In the genomic region with DNA sequence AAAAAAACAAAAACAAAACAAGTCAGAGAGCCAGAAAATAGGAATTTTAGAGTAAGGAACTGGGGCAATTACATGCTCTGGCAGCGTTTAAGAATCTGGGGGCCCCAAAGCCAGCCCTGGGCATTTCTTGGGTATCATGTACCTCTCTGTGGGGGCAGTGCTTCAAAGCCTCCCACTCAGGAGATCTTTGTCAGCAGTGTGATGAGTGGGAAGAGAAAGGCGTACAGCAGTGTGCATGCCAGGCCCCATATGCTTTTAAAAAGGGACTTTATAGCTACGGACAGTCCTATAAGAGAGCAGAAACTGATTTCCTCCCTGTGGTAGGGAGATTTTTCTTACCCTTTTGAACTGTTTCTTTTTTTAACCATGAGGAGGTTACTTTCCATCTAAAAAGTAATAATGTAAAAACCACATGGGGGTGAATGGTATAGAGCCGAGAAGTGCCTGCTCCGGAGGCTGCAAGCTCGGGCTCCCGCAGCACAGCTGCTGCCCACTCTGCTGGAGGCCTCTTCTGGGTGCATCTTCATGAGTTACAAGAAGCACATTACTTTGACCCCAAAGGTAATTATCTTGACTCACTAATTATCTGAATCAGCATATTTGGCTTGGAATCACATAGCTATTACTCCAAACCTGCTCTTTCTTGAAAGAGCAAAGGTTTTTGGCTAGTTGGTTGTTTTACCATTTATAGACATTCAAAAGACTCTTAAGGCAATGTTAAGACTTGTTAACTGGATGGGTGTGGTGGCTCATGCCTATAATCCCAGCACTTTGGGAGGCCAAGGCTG, we compare ENCODE assay signal across 20 cellular contexts. TPM values are rescaled to one million over a fixed set of nuclear protein-coding genes. Genes with fewer than 3 reads are reported as not detected.
A peak's percentile ranks its signal among the peaks of the same experiment; 100 is the strongest.
DNase-seq lines count a peak whose midpoint lies in the region; ATAC-seq, FAIRE-seq and TF ChIP-seq lines count a peak whose summit lies in the region.
"Had no signal": no experiment of that assay in that cellular context is flagged by ENCODE, and none has a peak within 500 bp of the region (broad histone marks: within the 10 kb centered on the region; RNA-seq: fewer than 3 reads in every experiment).

No MANE protein-coding gene starts in this region.

- no peaks in the 10 kb centered on the region; a peak in 1 of 5 replicates for H3K36me3 ChIP-seq in HepG2 (replicated peaks in 1 of 2; ENCODE audit: control insufficient read depth in 1 of 2, insufficient read depth in 2 of 2, low read length in 2 of 2)
- no peaks in the 10 kb centered on the region for H3K36me3 ChIP-seq in right lobe of liver
- 0 out of 3 replicates have a peak, but pooled peaks cover 3% of the 10 kb centered on the region for H3K36me3 ChIP-seq in K562 (ENCODE audit: control insufficient read depth, insufficient read depth, low read length)
- peaks cover 0 to 16% of the 10 kb centered on the region in 2 donors for H3K36me3 ChIP-seq in gastroesophageal sphincter
- H3K36me3 ChIP-seq: pancreas, right atrium auricular region, thyroid gland had no signal

- in situ Hi-C loops in HepG2 (cut with HindIII; ENCODE audit: extremely low pct_ligation_motif_present, low pct_unique_long_range_greater_than_20kb) = no loop called here
- in situ Hi-C loops in K562 (cut with MboI) = no loop called here

- H3K79me2 ChIP-seq in HepG2 (ENCODE audit: insufficient read depth, low read length) (no peaks in the 10 kb centered on the region), K562 (ENCODE audit: control insufficient read depth, insufficient read depth, low read length) (no peaks in the 10 kb centered on the region)

- peak overlapping the region; percentile 45 for H3K4me3 Mint-ChIP-seq in T-helper 2 cell treated with Interferon-gamma antibody and Interleukin-4, amounts not matched to agents 5 μg/mL and 100 μg/mL, for 36 hours
- H3K4me3 Mint-ChIP-seq in stimulated activated memory B cell treated with anti-CD40 and anti-IgM and Interleukin-4, amounts not matched to agents 10 μg/mL and 1 μg/mL and 100 μg/mL, for 72 hours = no peak overlapping the region
- H3K4me3 Mint-ChIP-seq: activated naive CD4-positive, alpha-beta T cell treated with anti-CD3 and anti-CD28 coated beads, Interleukin-2, amount 10 ng/mL, durations not matched to agents 7 days and 5 days; immature natural killer cell; natural killer cell had no signal

- H3K4me1 ChIP-seq in HepG2 (ENCODE audit: insufficient read depth, low read length) (peaks cover 12% of the 10 kb centered on the region; the same call in 1 of the 2 replicates), right lobe of liver (peaks cover 0 to under 1% (median 0%) of the 10 kb centered on the region in 4 donors), K562 (replicated peaks in 1 of 2; ENCODE audit: control insufficient read depth in 2 of 2, insufficient read depth in 2 of 2, low read length in 2 of 2) (peaks cover 5% of the 10 kb centered on the region in 2 experiments; a peak in 3 of 5 replicates), gastroesophageal sphincter (no peaks in the 10 kb centered on the region)
- H3K4me1 ChIP-seq: left ventricle myocardium inferior, pancreas, right atrium auricular region, thyroid gland had no signal

- H4K20me1 ChIP-seq in HepG2 (ENCODE audit: insufficient read depth, low read length) (no peaks in the 10 kb centered on the region), K562 (replicated peaks; ENCODE audit: control insufficient read depth, insufficient read depth, low read length) (no peaks in the 10 kb centered on the region; the same call in 1 of the 2 replicates)

- peaks cover 13% of the 10 kb centered on the region for H3K4me1 Mint-ChIP-seq in T-helper 2 cell treated with Interferon-gamma antibody and Interleukin-4, amounts not matched to agents 5 μg/mL and 100 μg/mL, for 36 hours (ENCODE audit: low read depth)
- H3K4me1 Mint-ChIP-seq in stimulated activated memory B cell treated with anti-CD40 and anti-IgM and Interleukin-4, amounts not matched to agents 10 μg/mL and 1 μg/mL and 100 μg/mL, for 72 hours = no peaks in the 10 kb centered on the region
- H3K4me1 Mint-ChIP-seq: natural killer cell had no signal

- TF ChIP-seq POLR2A in HepG2 (IDR thresholded peaks at IDR 0.05; ENCODE audit: insufficient read depth in 1 of 2, low read depth in 2 of 2, low read length in 2 of 2) = no peak
- no peak for TF ChIP-seq POLR2A in right lobe of liver (IDR thresholded peaks at IDR 0.05)
- no peak for TF ChIP-seq POLR2A in K562 (conservative IDR thresholded peaks at IDR 0.05)
- TF ChIP-seq POLR2A in gastroesophageal sphincter (IDR thresholded peaks at IDR 0.05) = no peak

- H3K27ac Mint-ChIP-seq in T-helper 2 cell treated with Interferon-gamma antibody and Interleukin-4, amounts not matched to agents 5 μg/mL and 100 μg/mL, for 36 hours = peak overlapping the region; percentile 27
- H3K27ac Mint-ChIP-seq in stimulated activated memory B cell treated with anti-CD40 and anti-IgM and Interleukin-4, amounts not matched to agents 10 μg/mL and 1 μg/mL and 100 μg/mL, for 72 hours = no peak overlapping the region
- H3K27ac Mint-ChIP-seq: immature natural killer cell, natural killer cell had no signal

- no peak for TF ChIP-seq EP300 in HepG2 (IDR thresholded peaks at IDR 0.05; ENCODE audit: low read depth in 2 of 2, low read length in 2 of 2)
- TF ChIP-seq EP300 in HepG2 (CRISPR knock-in tag; IDR thresholded peaks at IDR 0.05; ENCODE audit: borderline replicate concordance) = no peak
- TF ChIP-seq EP300 in K562 (IDR thresholded peaks at IDR 0.05; ENCODE audit: low read length) = no peak
- TF ChIP-seq EP300 in gastroesophageal sphincter (IDR thresholded peaks at IDR 0.05) = no peak

- BruUV-seq in HepG2 (replicated peaks; lab: Mats Ljungman, UMichigan) (no TSS peak), K562 (replicated peaks; lab: Mats Ljungman, UMichigan) (no TSS peak)

- peaks cover 13% of the 10 kb centered on the region for H3K36me3 Mint-ChIP-seq in T-helper 2 cell treated with Interferon-gamma antibody and Interleukin-4, amounts not matched to agents 5 μg/mL and 100 μg/mL, for 36 hours (ENCODE audit: low read depth)
- peaks cover 53% of the 10 kb centered on the region for H3K36me3 Mint-ChIP-seq in stimulated activated memory B cell treated with anti-CD40 and anti-IgM and Interleukin-4, amounts not matched to agents 10 μg/mL and 1 μg/mL and 100 μg/mL, for 72 hours
- H3K36me3 Mint-ChIP-seq: natural killer cell had no signal

- TF ChIP-seq RAD21 in HepG2 (CRISPR knock-in tag; IDR thresholded peaks at IDR 0.05) (no peak), K562 (CRISPR knock-in tag; conservative IDR thresholded peaks at IDR 0.05 in 1 of 2, IDR thresholded peaks at IDR 0.05 in 1 of 2) (no peak)

- H3K4me3 ChIP-seq in HepG2 (replicated peaks in 1 of 3; ENCODE audit: insufficient read depth in 1 of 3, low read depth in 2 of 3, low read length in 3 of 3) (no peak overlapping the region), right lobe of liver (no peak overlapping the region), K562 (no peak overlapping the region), gastroesophageal sphincter (no peak overlapping the region)
- H3K4me3 ChIP-seq: dorsolateral prefrontal cortex, left ventricle myocardium inferior, pancreas, right atrium auricular region, thyroid gland had no signal

- intact Hi-C loops in HepG2 (cut with micrococcal nuclease; ENCODE audit: unreplicated experiment) (no loop called here), right lobe of liver (cut with DNase I) (no loop called here), K562 (cut with micrococcal nuclease) (no loop called here)

- CTCF ChIA-PET in HepG2 (lab: Yijun Ruan, JAX; ENCODE audit: low intra/inter-chr PET ratio, low total read pairs) = no interaction called here
- CTCF ChIA-PET in K562 (lab: Yijun Ruan, JAX; ENCODE audit: low intra/inter-chr PET ratio) = no interaction called here

- H3K9me3 Mint-ChIP-seq in T-helper 2 cell treated with Interferon-gamma antibody and Interleukin-4, amounts not matched to agents 5 μg/mL and 100 μg/mL, for 36 hours = no peaks in the 10 kb centered on the region
- H3K9me3 Mint-ChIP-seq in stimulated activated memory B cell treated with anti-CD40 and anti-IgM and Interleukin-4, amounts not matched to agents 10 μg/mL and 1 μg/mL and 100 μg/mL, for 72 hours = no peaks in the 10 kb centered on the region
- H3K9me3 Mint-ChIP-seq: activated naive CD4-positive, alpha-beta T cell treated with anti-CD3 and anti-CD28 coated beads, Interleukin-2, amount 10 ng/mL, durations not matched to agents 7 days and 5 days; immature natural killer cell; natural killer cell had no signal

- no peak overlapping the region for H3K9ac ChIP-seq in HepG2 (ENCODE audit: insufficient read depth, low read depth, low read length)
- no peak overlapping the region for H3K9ac ChIP-seq in K562 (ENCODE audit: insufficient read depth in 1 of 2, low read depth in 2 of 2, low read length in 2 of 2)
- H3K9ac ChIP-seq: SK-N-SH had no signal

- H3K9me3 ChIP-seq in HepG2 (ENCODE audit: low read length) (no peaks in the 10 kb centered on the region), right lobe of liver (no peaks in the 10 kb centered on the region), K562 (replicated peaks; ENCODE audit: control insufficient read depth, insufficient read depth, low read depth, low read length) (no peaks in the 10 kb centered on the region), gastroesophageal sphincter (no peaks in the 10 kb centered on the region)
- H3K9me3 ChIP-seq: left ventricle myocardium inferior, pancreas, right atrium auricular region, SK-N-SH, thyroid gland had no signal

- FAIRE-seq in HepG2 (lab: Jason Lieb, UNC) (no peak), K562 (lab: Jason Lieb, UNC) (no peak)
- FAIRE-seq: pancreas had no signal

- no peak overlapping the region for H2AFZ ChIP-seq in HepG2 (ENCODE audit: low read length)
- H2AFZ ChIP-seq in K562 (ENCODE audit: low read depth, low read length) = no peak overlapping the region

- DNase-seq in HepG2 (ENCODE audit: low spot score) (no peak), right lobe of liver (no peak), K562 (ENCODE audit: extremely low read depth in 1 of 4, low spot score in 3 of 4) (no peak)
- peak; percentile 41 for DNase-seq in T-helper 2 cell treated with Interferon-gamma antibody and Interleukin-4, amounts not matched to agents 5 μg/mL and 100 μg/mL, for 36 hours (ENCODE audit: low spot score)
- DNase-seq in stimulated activated naive CD8-positive, alpha-beta T cell treated with anti-CD3 and anti-CD28 coated beads, Interleukin-15, Interleukin-2, amounts not matched to agents 100 U/mL and 50 U/mL, for 24 hours = peak; percentile 19
- DNase-seq: activated naive CD4-positive, alpha-beta T cell treated with anti-CD3 and anti-CD28 coated beads, Interleukin-2, amount 10 ng/mL, durations not matched to agents 7 days and 5 days; dorsolateral prefrontal cortex; immature natural killer cell; left ventricle myocardium inferior; natural killer cell; NCI-H1105; NCI-H524 treated with DMSO at 0.1 percent for 48 hours; pancreas; SK-N-SH; thyroid gland had no signal

- ATAC-seq in HepG2 (no peak), right lobe of liver (no peak), K562 (no peak), gastroesophageal sphincter (no peak), HG02870 (IDR thresholded peaks at IDR 0.05; ENCODE audit: unreplicated experiment) (no peak)
- peak; percentile 78 for ATAC-seq in stimulated activated naive CD8-positive, alpha-beta T cell treated with anti-CD3 and anti-CD28 coated beads, Interleukin-15, Interleukin-2, amounts not matched to agents 100 U/mL and 50 U/mL, for 24 hours
- ATAC-seq in stimulated activated memory B cell treated with anti-CD40 and anti-IgM and Interleukin-4, amounts not matched to agents 10 μg/mL and 1 μg/mL and 100 μg/mL, for 72 hours = no peak
- ATAC-seq: natural killer cell, pancreas had no signal

- H3K27me3 ChIP-seq in HepG2 (ENCODE audit: control insufficient read depth in 1 of 2, insufficient read depth in 2 of 2, low read length in 2 of 2) (no peaks in the 10 kb centered on the region), right lobe of liver (no peaks in the 10 kb centered on the region), K562 (ENCODE audit: control insufficient read depth in 2 of 2, insufficient read depth in 2 of 2, low read length in 2 of 2) (no peaks in the 10 kb centered on the region), gastroesophageal sphincter (no peaks in the 10 kb centered on the region)
- H3K27me3 ChIP-seq: dorsolateral prefrontal cortex, pancreas, right atrium auricular region, thyroid gland had no signal

- POLR2A ChIA-PET in HepG2 (lab: Yijun Ruan, JAX) (interaction anchor here (1.3 kb wide), 1 partner anchor 9 kb away, joined by 5 read pairs; no protein-coding TSS in a partner anchor), K562 (lab: Yijun Ruan, JAX) (interaction anchor here (0.6 kb wide), 1 partner anchor 35 kb away, joined by 3 read pairs; no protein-coding TSS in a partner anchor)

- H3K27me3 Mint-ChIP-seq in T-helper 2 cell treated with Interferon-gamma antibody and Interleukin-4, amounts not matched to agents 5 μg/mL and 100 μg/mL, for 36 hours (ENCODE audit: low read depth) = no peaks in the 10 kb centered on the region
- H3K27me3 Mint-ChIP-seq in stimulated activated memory B cell treated with anti-CD40 and anti-IgM and Interleukin-4, amounts not matched to agents 10 μg/mL and 1 μg/mL and 100 μg/mL, for 72 hours = no peaks in the 10 kb centered on the region
- H3K27me3 Mint-ChIP-seq: activated naive CD4-positive, alpha-beta T cell treated with anti-CD3 and anti-CD28 coated beads, Interleukin-2, amount 10 ng/mL, durations not matched to agents 7 days and 5 days had no signal

- WGBS in HepG2 (ENCODE audit: low lambda C conversion rate) = 97% methylated on average over 7 of the region's 7 CpGs
- 90% methylated on average over 5 of the region's 7 CpGs for WGBS in right lobe of liver (ENCODE audit: insufficient coverage, low coverage, low lambda C conversion rate, missing lambda C conversion rate)
- WGBS in K562 (ENCODE audit: insufficient coverage, low coverage, missing lambda C conversion rate) = 62% methylated on average over 7 of the region's 7 CpGs
- WGBS in gastroesophageal sphincter (ENCODE audit: low coverage in 1 of 2), 2 donors = 92% methylated on average over 5 to 7 of the region's 7 CpGs

- H3K4me2 ChIP-seq in HepG2 (ENCODE audit: low read depth, low read length) = no peak overlapping the region
- no peak overlapping the region for H3K4me2 ChIP-seq in K562 (ENCODE audit: insufficient read depth, low read length)
- H3K4me2 ChIP-seq: SK-N-SH had no signal

- peaks cover 3% of the 10 kb centered on the region for H3K9me1 ChIP-seq in K562 (ENCODE audit: control insufficient read depth, insufficient read depth, low read length)

- H3K27ac ChIP-seq in HepG2 (ENCODE audit: extremely low read length, insufficient read depth, low read length) (no peak overlapping the region), right lobe of liver (no peak overlapping the region), K562 (ENCODE audit: extremely low read depth, low read depth, low read length) (no peak overlapping the region), gastroesophageal sphincter (no peak overlapping the region)
- H3K27ac ChIP-seq: dorsolateral prefrontal cortex, left ventricle myocardium inferior, pancreas, right atrium auricular region, thyroid gland had no signal

- TF ChIP-seq CTCF in HepG2 (CRISPR knock-in tag; IDR thresholded peaks at IDR 0.05) (no peak), right lobe of liver (IDR thresholded peaks at IDR 0.05) (no peak), K562 (IDR thresholded peaks at IDR 0.05 in 2 of 3, conservative IDR thresholded peaks at IDR 0.05 in 1 of 3; ENCODE audit: insufficient read depth in 2 of 3, low read depth in 1 of 3, low read length in 3 of 3) (no peak), gastroesophageal sphincter (IDR thresholded peaks at IDR 0.05) (no peak)

RNA-seq across cellular contexts. Expression of gene PROC, which starts 46.4 kb away (rescaled TPM):
- total RNA-seq in HepG2 (2016; rRNA removed; fragmentation: Illumina TruSeq; extraction: Trizol) (52.1 and 134 TPM in 2 replicates), right lobe of liver (100 to 1,000 TPM; 224 to 447 (median 319) TPM), K562 (2014; rRNA removed) (not detected in 2 replicates), K562 (2014; rRNA removed; fragmentation: Illumina TruSeq; extraction: Trizol) (not detected in 2 replicates), K562 (2015; rRNA removed; fragmentation: Illumina TruSeq; extraction: Trizol) (not detected in 2 replicates), K562 (2021) (not detected in 2 replicates), gastroesophageal sphincter (not detected)
- total RNA-seq in HepG2 (2016; cell fraction: cytosol; rRNA removed; fragmentation: Illumina TruSeq; extraction: Trizol; ENCODE audit: low read depth) = 19.2 and 23.2 TPM in 2 replicates
- 49.9 and 134 TPM in 2 replicates for total RNA-seq in HepG2 (2016; cell fraction: insoluble cytoplasmic fraction; rRNA removed; fragmentation: Illumina TruSeq; extraction: Trizol)
- total RNA-seq in HepG2 (2016; cell fraction: membrane; rRNA removed; fragmentation: Illumina TruSeq; extraction: Trizol) = 37.4 and 38.6 TPM in 2 replicates
- total RNA-seq in HepG2 (2016; cell fraction: nucleus; rRNA removed; fragmentation: Illumina TruSeq; extraction: Trizol) = 166 and 178 TPM in 2 replicates
- polyA plus RNA-seq in HepG2 (2011; rRNA removed) (185 and 266 TPM in 2 replicates), K562 (2011; rRNA removed) (not detected in 2 replicates), K562 (2014; fragmentation: Illumina TruSeq; extraction: Trizol) (not detected in 2 replicates), K562 (2014; fragmentation: Nextera tagmentation; extraction: Ambion mirVana) (not detected), K562 (2014; rRNA removed) (not detected in 2 replicates)
- polyA plus RNA-seq in HepG2 (2011; cell fraction: cytosol; rRNA removed) = 113 and 166 TPM in 2 replicates
- 1,267 and 1,304 TPM in 2 replicates for polyA plus RNA-seq in HepG2 (2011; cell fraction: nucleus; rRNA removed)
- polyA plus RNA-seq in HepG2 (2012) = 232 and 321 TPM in 2 replicates
- polyA plus RNA-seq in HepG2 (2016; cell fraction: cytosol; fragmentation: Illumina TruSeq; extraction: Trizol; ENCODE audit: low read depth) = 17.2 and 19.9 TPM in 2 replicates
- 48.9 and 49.8 TPM in 2 replicates for polyA plus RNA-seq in HepG2 (2016; cell fraction: insoluble cytoplasmic fraction; fragmentation: Illumina TruSeq; extraction: Trizol; ENCODE audit: low read depth)
- polyA plus RNA-seq in HepG2 (2016; cell fraction: membrane; fragmentation: Illumina TruSeq; extraction: Trizol; ENCODE audit: low read depth) = 22.9 and 24.9 TPM in 2 replicates
- 354 and 380 TPM in 2 replicates for polyA plus RNA-seq in HepG2 (2016; cell fraction: nucleus; fragmentation: Illumina TruSeq; extraction: Trizol; ENCODE audit: insufficient read depth, low read depth)
- 241 TPM in 1 of 2 replicates, not detected in the other for polyA minus RNA-seq in HepG2 (2011; rRNA and poly(A)+ RNA removed; ENCODE audit: low replicate concordance)
- 64.7 and 65.5 TPM in 2 replicates for polyA minus RNA-seq in HepG2 (2011; cell fraction: cytosol; rRNA and poly(A)+ RNA removed)
- 172 and 188 TPM in 2 replicates for polyA minus RNA-seq in HepG2 (2011; cell fraction: nucleus; rRNA and poly(A)+ RNA removed)
- total RNA-seq in K562 (2011; cell fraction: chromatin; rRNA removed; ENCODE audit: low replicate concordance) = not detected in 2 replicates
- not detected in 2 replicates for total RNA-seq in K562 (2011; cell fraction: nucleolus; rRNA removed)
- not detected in 2 replicates for total RNA-seq in K562 (2011; cell fraction: nucleoplasm; rRNA removed)
- not detected in 2 replicates for polyA plus RNA-seq in K562 (2011; cell fraction: cytosol; rRNA removed)
- polyA plus RNA-seq in K562 (2011; cell fraction: nucleus; rRNA removed) = not detected in 2 replicates
- polyA plus RNA-seq in K562 (2012) = 0.14 and 0.25 TPM in 2 replicates
- polyA minus RNA-seq in K562 (2011; rRNA and poly(A)+ RNA removed) = not detected in 2 replicates
- not detected in 2 replicates for polyA minus RNA-seq in K562 (2011; cell fraction: cytosol; rRNA and poly(A)+ RNA removed)
- polyA minus RNA-seq in K562 (2011; cell fraction: nucleus; rRNA and poly(A)+ RNA removed) = not detected in 2 replicates
- total RNA-seq: left ventricle myocardium inferior; natural killer cell; right atrium auricular region; T-helper 2 cell treated with Interferon-gamma antibody and Interleukin-4, amounts not matched to agents 100 ng/mL and 5 ng/mL, for 36 hours; thyroid gland had no signal

Comparison
In these comparisons a context has a peak if more than half of its experiments do, and no peak if none do; other contexts are left out.
1. DNase-seq: peak in T-helper 2 cell treated with Interferon-gamma antibody and Interleukin-4, amounts not matched to agents 5 μg/mL and 100 μg/mL, for 36 hours (single experiment) and stimulated activated naive CD8-positive, alpha-beta T cell treated with anti-CD3 and anti-CD28 coated beads, Interleukin-15, Interleukin-2, amounts not matched to agents 100 U/mL and 50 U/mL, for 24 hours (single experiment); none in HepG2 (single experiment), right lobe of liver (0 of 3) and K562 (0 of 4).
2. RNA of gene PROC, which starts 46.4 kb away (total RNA-seq): 224 to 447 TPM in right lobe of liver and 19.2 to 178 TPM in HepG2; not detected in K562 and not detected in gastroesophageal sphincter; every median in the first group is over 10 times any median in the second.
3. Of the 241 proteins assayed by ChIP-seq in both HepG2 and K562: peak only in HepG2: none; only in K562: MAFG; in both: MAFF and MAFK; in neither: 238.